ENCODE assay signal across 15 cellular contexts in genomic region chr5:122327110-122327509, GRCh38.
DNase-seq lines count a peak whose midpoint lies in the region; TF ChIP-seq lines count a peak whose summit lies in the region.
"Had no signal": no experiment of that assay in that cellular context is flagged by ENCODE, and none has a peak within 500 bp of the region (broad histone marks: within the 10 kb centered on the region; RNA-seq: fewer than 3 reads in every experiment).

No MANE protein-coding gene starts in this region.

- DNase-seq in NCI-H510A treated with DMSO at 0.1 percent for 48 hours (lab: John Stamatoyannopoulos, UW) (peak; percentile 36), NCI-H510A (lab: John Stamatoyannopoulos, UW) (no peak), NCI-H1105 (lab: John Stamatoyannopoulos, UW) (peak; percentile 40), NCI-H69 (lab: John Stamatoyannopoulos, UW) (peak; percentile 89), NCI-H1930 (lab: John Stamatoyannopoulos, UW) (no peak), erythroblast (lab: John Stamatoyannopoulos, UW) (no peak), inferior parietal cortex (ENCODE audit: extremely low spot score) (no peak)
- DNase-seq: BE2C, GM23248, KG1, NCI-H1436, NCI-H187 treated with DMSO at 0.1 percent for 48 hours, NCI-H526, SJCRH30, T-cell had no signal

- TF ChIP-seq POLR2A in erythroblast (IDR thresholded peaks at IDR 0.05; ENCODE audit: low read length), result no peak

Comparison
In these comparisons a context has a peak if more than half of its experiments do, and no peak if none do; other contexts are left out.
1. DNase-seq: peak in NCI-H510A treated with DMSO at 0.1 percent for 48 hours (single experiment), NCI-H1105 (single experiment) and NCI-H69 (single experiment); none in NCI-H510A (single experiment), NCI-H1930 (0 of 2), erythroblast (0 of 2) and inferior parietal cortex (single experiment).